In the genomic region with DNA sequence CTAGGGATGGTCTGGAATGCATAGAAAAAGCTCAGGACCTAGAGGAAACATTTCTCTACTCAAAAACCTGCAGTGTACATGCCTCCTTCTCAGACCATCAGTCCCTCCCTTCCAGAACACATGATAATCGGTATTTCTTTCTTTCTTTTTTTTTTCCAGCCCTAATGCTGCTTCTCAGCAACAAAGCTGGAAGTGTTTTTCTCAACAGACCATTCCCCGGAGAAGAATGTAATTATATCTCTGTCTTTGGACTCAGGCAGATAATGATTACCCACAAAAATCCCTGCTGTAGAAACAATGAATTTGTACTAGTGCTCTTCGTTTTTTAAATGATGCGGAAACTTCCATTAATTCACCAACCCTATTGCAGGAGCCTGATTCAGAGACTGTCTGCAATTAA, we compare ENCODE assay signal across 2 cellular contexts.
TF ChIP-seq lines count a peak whose summit lies in the region.

No MANE protein-coding gene starts in this region.

TF ChIP-seq in SK-N-SH, 30 proteins besides CTCF, POLR2A, EP300 and RAD21 (continued from another document):
- TF ChIP-seq, protein P1, sequence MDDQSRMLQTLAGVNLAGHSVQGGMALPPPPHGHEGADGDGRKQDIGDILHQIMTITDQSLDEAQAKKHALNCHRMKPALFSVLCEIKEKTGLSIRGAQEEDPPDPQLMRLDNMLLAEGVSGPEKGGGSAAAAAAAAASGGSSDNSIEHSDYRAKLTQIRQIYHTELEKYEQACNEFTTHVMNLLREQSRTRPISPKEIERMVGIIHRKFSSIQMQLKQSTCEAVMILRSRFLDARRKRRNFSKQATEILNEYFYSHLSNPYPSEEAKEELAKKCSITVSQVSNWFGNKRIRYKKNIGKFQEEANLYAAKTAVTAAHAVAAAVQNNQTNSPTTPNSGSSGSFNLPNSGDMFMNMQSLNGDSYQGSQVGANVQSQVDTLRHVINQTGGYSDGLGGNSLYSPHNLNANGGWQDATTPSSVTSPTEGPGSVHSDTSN (IDR thresholded peaks at IDR 0.05), result no peak
- TF ChIP-seq, protein P2, sequence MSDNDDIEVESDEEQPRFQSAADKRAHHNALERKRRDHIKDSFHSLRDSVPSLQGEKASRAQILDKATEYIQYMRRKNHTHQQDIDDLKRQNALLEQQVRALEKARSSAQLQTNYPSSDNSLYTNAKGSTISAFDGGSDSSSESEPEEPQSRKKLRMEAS (IDR thresholded peaks at IDR 0.05; ENCODE audit: low read depth), result no peak
- TF ChIP-seq ELF1 (IDR thresholded peaks at IDR 0.05) (no peak), FOXM1 (IDR thresholded peaks at IDR 0.05; ENCODE audit: low read depth) (no peak), CHD2 (IDR thresholded peaks at IDR 0.05; ENCODE audit: low read length, partially characterized antibody) (no peak), SIN3A (IDR thresholded peaks at IDR 0.05; ENCODE audit: borderline replicate concordance, low read depth, low read length) (no peak), POLR2AphosphoS5 (IDR thresholded peaks at IDR 0.05; ENCODE audit: low read depth, low read length) (no peak), TCF12 (IDR thresholded peaks at IDR 0.05) (no peak), FOXJ3 (CRISPR knock-in tag; IDR thresholded peaks at IDR 0.05) (no peak)
- TF ChIP-seq, protein P3, sequence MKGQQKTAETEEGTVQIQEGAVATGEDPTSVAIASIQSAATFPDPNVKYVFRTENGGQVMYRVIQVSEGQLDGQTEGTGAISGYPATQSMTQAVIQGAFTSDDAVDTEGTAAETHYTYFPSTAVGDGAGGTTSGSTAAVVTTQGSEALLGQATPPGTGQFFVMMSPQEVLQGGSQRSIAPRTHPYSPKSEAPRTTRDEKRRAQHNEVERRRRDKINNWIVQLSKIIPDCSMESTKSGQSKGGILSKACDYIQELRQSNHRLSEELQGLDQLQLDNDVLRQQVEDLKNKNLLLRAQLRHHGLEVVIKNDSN (IDR thresholded peaks at IDR 0.05; ENCODE audit: borderline replicate concordance, low read depth), result no peak
- TF ChIP-seq, protein P4, sequence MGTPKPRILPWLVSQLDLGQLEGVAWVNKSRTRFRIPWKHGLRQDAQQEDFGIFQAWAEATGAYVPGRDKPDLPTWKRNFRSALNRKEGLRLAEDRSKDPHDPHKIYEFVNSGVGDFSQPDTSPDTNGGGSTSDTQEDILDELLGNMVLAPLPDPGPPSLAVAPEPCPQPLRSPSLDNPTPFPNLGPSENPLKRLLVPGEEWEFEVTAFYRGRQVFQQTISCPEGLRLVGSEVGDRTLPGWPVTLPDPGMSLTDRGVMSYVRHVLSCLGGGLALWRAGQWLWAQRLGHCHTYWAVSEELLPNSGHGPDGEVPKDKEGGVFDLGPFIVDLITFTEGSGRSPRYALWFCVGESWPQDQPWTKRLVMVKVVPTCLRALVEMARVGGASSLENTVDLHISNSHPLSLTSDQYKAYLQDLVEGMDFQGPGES (IDR thresholded peaks at IDR 0.05; ENCODE audit: low read depth, low read length), result no peak

TF ChIP-seq in SK-N-SH treated with all-trans-retinoic acid at 6 μM for 48 hours, 23 proteins besides CTCF, POLR2A, EP300 and RAD21 (continued from another document):
- TF ChIP-seq, protein P5, sequence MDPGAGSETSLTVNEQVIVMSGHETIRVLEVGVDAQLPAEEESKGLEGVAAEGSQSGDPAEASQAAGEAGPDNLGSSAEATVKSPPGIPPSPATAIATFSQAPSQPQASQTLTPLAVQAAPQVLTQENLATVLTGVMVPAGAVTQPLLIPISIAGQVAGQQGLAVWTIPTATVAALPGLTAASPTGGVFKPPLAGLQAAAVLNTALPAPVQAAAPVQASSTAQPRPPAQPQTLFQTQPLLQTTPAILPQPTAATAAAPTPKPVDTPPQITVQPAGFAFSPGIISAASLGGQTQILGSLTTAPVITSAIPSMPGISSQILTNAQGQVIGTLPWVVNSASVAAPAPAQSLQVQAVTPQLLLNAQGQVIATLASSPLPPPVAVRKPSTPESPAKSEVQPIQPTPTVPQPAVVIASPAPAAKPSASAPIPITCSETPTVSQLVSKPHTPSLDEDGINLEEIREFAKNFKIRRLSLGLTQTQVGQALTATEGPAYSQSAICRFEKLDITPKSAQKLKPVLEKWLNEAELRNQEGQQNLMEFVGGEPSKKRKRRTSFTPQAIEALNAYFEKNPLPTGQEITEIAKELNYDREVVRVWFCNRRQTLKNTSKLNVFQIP (CRISPR knock-in tag; IDR thresholded peaks at IDR 0.05; ENCODE audit: borderline replicate concordance, low read depth), result no peak
- TF ChIP-seq ZNF8 (CRISPR knock-in tag; IDR thresholded peaks at IDR 0.05), result no peak
- no peak for TF ChIP-seq ISL1 (CRISPR knock-in tag; IDR thresholded peaks at IDR 0.05)
- TF ChIP-seq, protein P6, sequence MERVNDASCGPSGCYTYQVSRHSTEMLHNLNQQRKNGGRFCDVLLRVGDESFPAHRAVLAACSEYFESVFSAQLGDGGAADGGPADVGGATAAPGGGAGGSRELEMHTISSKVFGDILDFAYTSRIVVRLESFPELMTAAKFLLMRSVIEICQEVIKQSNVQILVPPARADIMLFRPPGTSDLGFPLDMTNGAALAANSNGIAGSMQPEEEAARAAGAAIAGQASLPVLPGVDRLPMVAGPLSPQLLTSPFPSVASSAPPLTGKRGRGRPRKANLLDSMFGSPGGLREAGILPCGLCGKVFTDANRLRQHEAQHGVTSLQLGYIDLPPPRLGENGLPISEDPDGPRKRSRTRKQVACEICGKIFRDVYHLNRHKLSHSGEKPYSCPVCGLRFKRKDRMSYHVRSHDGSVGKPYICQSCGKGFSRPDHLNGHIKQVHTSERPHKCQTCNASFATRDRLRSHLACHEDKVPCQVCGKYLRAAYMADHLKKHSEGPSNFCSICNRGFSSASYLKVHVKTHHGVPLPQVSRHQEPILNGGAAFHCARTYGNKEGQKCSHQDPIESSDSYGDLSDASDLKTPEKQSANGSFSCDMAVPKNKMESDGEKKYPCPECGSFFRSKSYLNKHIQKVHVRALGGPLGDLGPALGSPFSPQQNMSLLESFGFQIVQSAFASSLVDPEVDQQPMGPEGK (CRISPR knock-in tag; IDR thresholded peaks at IDR 0.05; ENCODE audit: borderline replicate concordance), result no peak
- TF ChIP-seq ZFP3 (CRISPR knock-in tag; IDR thresholded peaks at IDR 0.05), result no peak
- no peak for TF ChIP-seq OSR1 (CRISPR knock-in tag; IDR thresholded peaks at IDR 0.05)
- no peak for TF ChIP-seq TOX (CRISPR knock-in tag; IDR thresholded peaks at IDR 0.05; ENCODE audit: borderline replicate concordance)
- TF ChIP-seq, protein P7, sequence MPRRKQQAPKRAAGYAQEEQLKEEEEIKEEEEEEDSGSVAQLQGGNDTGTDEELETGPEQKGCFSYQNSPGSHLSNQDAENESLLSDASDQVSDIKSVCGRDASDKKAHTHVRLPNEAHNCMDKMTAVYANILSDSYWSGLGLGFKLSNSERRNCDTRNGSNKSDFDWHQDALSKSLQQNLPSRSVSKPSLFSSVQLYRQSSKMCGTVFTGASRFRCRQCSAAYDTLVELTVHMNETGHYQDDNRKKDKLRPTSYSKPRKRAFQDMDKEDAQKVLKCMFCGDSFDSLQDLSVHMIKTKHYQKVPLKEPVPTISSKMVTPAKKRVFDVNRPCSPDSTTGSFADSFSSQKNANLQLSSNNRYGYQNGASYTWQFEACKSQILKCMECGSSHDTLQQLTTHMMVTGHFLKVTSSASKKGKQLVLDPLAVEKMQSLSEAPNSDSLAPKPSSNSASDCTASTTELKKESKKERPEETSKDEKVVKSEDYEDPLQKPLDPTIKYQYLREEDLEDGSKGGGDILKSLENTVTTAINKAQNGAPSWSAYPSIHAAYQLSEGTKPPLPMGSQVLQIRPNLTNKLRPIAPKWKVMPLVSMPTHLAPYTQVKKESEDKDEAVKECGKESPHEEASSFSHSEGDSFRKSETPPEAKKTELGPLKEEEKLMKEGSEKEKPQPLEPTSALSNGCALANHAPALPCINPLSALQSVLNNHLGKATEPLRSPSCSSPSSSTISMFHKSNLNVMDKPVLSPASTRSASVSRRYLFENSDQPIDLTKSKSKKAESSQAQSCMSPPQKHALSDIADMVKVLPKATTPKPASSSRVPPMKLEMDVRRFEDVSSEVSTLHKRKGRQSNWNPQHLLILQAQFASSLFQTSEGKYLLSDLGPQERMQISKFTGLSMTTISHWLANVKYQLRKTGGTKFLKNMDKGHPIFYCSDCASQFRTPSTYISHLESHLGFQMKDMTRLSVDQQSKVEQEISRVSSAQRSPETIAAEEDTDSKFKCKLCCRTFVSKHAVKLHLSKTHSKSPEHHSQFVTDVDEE (CRISPR knock-in tag; IDR thresholded peaks at IDR 0.05), result no peak
- TF ChIP-seq ZFP30 (CRISPR knock-in tag; IDR thresholded peaks at IDR 0.05), result no peak
- no peak for TF ChIP-seq SNAI2 (CRISPR knock-in tag; IDR thresholded peaks at IDR 0.05)
TF ChIP-seq in SK-N-SH treated with all-trans-retinoic acid at 6 μM for 48 hours: peak in this region for 0.
